In the genomic region with DNA sequence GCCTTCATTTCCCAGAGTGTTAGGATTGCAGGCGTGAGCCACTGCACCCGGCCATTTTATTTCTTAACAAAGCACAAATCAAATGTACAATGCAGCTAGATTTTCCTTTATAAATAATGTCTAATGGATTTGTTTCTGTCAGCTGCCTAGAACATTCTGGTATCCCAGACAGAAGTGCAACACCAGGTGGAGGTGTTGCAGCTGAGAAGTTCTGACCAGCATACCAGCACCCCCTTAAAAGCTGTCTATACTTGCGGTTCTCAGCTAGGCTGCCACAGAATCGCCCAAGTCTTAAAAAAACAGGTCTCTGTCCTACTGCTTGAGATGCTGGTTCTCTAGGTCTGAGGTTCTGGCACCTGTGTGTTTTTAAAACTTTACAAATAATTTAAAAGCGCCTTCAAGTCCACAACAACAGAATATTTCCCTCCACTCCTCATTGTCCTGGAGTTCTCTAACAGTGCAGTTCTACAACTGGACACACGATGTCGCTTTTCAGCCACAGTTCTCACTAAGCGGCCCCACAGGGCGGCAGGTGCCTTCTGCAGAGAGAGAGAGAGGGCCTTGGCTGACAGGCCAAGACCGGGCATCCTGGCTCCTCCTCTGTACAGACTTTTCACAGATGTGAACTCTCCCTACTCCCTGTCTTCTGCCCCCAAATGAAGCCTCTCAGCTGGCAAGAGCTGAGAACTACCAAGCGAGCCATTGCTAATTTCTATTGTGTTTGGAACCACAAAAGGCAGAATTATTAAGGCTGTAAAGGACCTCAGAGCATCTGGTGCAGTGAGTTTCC, we compare ENCODE assay signal across 8 cellular contexts. TPM values are rescaled to one million over a fixed set of nuclear protein-coding genes. Genes with fewer than 3 reads are reported as not detected.
A peak's percentile ranks its signal among the peaks of the same experiment; 100 is the strongest.
DNase-seq lines count a peak whose midpoint lies in the region; ATAC-seq, FAIRE-seq and TF ChIP-seq lines count a peak whose summit lies in the region.

No MANE protein-coding gene starts in this region.

- H3K4me2 ChIP-seq in keratinocyte (ENCODE audit: control insufficient read depth, extremely low read depth, insufficient read depth, low read depth, low read length) = no peak overlapping the region

- dilution Hi-C loops in keratinocyte (cut with MboI; ENCODE audit: extremely low pct_ligation_motif_present, low sequenced_read_pairs) = no loop called here

- H3K36me3 Mint-ChIP-seq in central memory CD8-positive, alpha-beta T cell (ENCODE audit: insufficient read depth) = no peaks in the 10 kb centered on the region

- H3K4me3 ChIP-seq in BJ (ENCODE audit: low read depth, low read length) = no peak overlapping the region
- no peak overlapping the region for H3K4me3 ChIP-seq in HFF-Myc (replicated peaks; ENCODE audit: low read depth, low read length)
- H3K4me3 ChIP-seq in keratinocyte (ENCODE audit: control insufficient read depth in 2 of 3, extremely low read depth in 1 of 3, insufficient read depth in 2 of 3, low read depth in 1 of 3, low read length in 3 of 3) = no peak overlapping the region

- no peak overlapping the region for H3K9ac ChIP-seq in keratinocyte (ENCODE audit: control insufficient read depth, extremely low read depth, insufficient read depth, low read length)

- H3K27me3 ChIP-seq in BJ (ENCODE audit: control insufficient read depth, insufficient read depth, low read length) (peaks cover 9% of the 10 kb centered on the region), keratinocyte (ENCODE audit: control insufficient read depth, extremely low read depth, insufficient read depth, low read length) (no peaks in the 10 kb centered on the region)

- H3K4me1 ChIP-seq in keratinocyte (ENCODE audit: control insufficient read depth, extremely low read depth, insufficient read depth, low read length) = no peaks in the 10 kb centered on the region

- H3K36me3 ChIP-seq in BJ (ENCODE audit: control insufficient read depth, insufficient read depth, low read length) (no peaks in the 10 kb centered on the region), keratinocyte (ENCODE audit: control insufficient read depth in 2 of 2, extremely low read depth in 1 of 2, insufficient read depth in 2 of 2, low read length in 2 of 2) (no peaks in the 10 kb centered on the region)

- DNase-seq in BJ (ENCODE audit: low read depth) (no peak), HFF-Myc (ENCODE audit: extremely low read depth, low read depth) (peak; percentile 71), NCI-H226 (peak; percentile 66), keratinocyte (ENCODE audit: low read depth, low spot score) (no peak)
- peak; percentile 61 for DNase-seq in activated CD4-positive, CD25-positive, alpha-beta regulatory T cell treated with anti-CD3 and anti-CD28 coated beads, Interleukin-2, amount 50 U/mL, for 16 hours (ENCODE audit: low read depth, low spot score)
- DNase-seq in central memory CD8-positive, alpha-beta T cell (ENCODE audit: low spot score in 2 of 2) = peak; percentile 65 to 66
- DNase-seq in stimulated activated CD4-positive, alpha-beta T cell treated with anti-CD3 and anti-CD28 coated beads, Interleukin-2, amount 100 ng/mL, for 24 hours = peak; percentile 73 to 79

- CTCF ChIA-PET in BJ (lab: Yijun Ruan, JAX) = interaction anchor here (0.5 to 24.7 kb wide), 27 partner anchors 9 to 179 kb away, joined by 3 to 784 read pairs (median 4); a partner anchor contains a TSS

- H3K9me1 ChIP-seq in keratinocyte (ENCODE audit: control insufficient read depth, extremely low read depth, insufficient read depth, low read length) = no peaks in the 10 kb centered on the region

- peaks cover 6% of the 10 kb centered on the region for H3K4me1 Mint-ChIP-seq in central memory CD8-positive, alpha-beta T cell

- H4K20me1 ChIP-seq in keratinocyte (ENCODE audit: control insufficient read depth, extremely low read depth, insufficient read depth, low read length) = no peaks in the 10 kb centered on the region

- no peak overlapping the region for H3K4me3 Mint-ChIP-seq in central memory CD8-positive, alpha-beta T cell

- peak; percentile 78 for ATAC-seq in central memory CD8-positive, alpha-beta T cell (replicated peaks; ENCODE audit: extremely low read depth, poor library complexity, severe bottlenecking)
- no peak for ATAC-seq in GM21825 (IDR thresholded peaks at IDR 0.05; ENCODE audit: unreplicated experiment)

- FAIRE-seq in keratinocyte (lab: Jason Lieb, UNC) = peak; percentile 79

- no peaks in the 10 kb centered on the region for H3K9me3 ChIP-seq in keratinocyte (ENCODE audit: control insufficient read depth, low read depth, low read length)

- peaks cover 32% of the 10 kb centered on the region for H3K27me3 Mint-ChIP-seq in central memory CD8-positive, alpha-beta T cell

- no peaks in the 10 kb centered on the region for H3K9me3 Mint-ChIP-seq in central memory CD8-positive, alpha-beta T cell

- H3K27ac Mint-ChIP-seq in central memory CD8-positive, alpha-beta T cell (ENCODE audit: low read depth) = no peak overlapping the region

- POLR2A ChIA-PET in BJ (lab: Charles Lee) = no interaction called here

- H3K27ac ChIP-seq in keratinocyte (ENCODE audit: control insufficient read depth, insufficient read depth, low read length) = no peak overlapping the region

- no peaks in the 10 kb centered on the region for H3K79me2 ChIP-seq in keratinocyte (ENCODE audit: control insufficient read depth, insufficient read depth, low read length)

- no peak overlapping the region for H2AFZ ChIP-seq in keratinocyte (ENCODE audit: control insufficient read depth, low read length)

- TF ChIP-seq CTCF in BJ (IDR thresholded peaks at IDR 0.05; ENCODE audit: insufficient read depth, low read depth, low read length) = peak; percentile 87
- TF ChIP-seq CTCF in HFF-Myc (IDR thresholded peaks at IDR 0.05; ENCODE audit: low read depth, low read length, missing control alignments) = peak; percentile 87
- TF ChIP-seq CTCF in keratinocyte (optimal IDR thresholded peaks at IDR 0.05 in 1 of 3, IDR thresholded peaks at IDR 0.05 in 1 of 3, conservative IDR thresholded peaks at IDR 0.05 in 1 of 3; ENCODE audit: extremely low read depth in 1 of 3, insufficient read depth in 2 of 3, low read length in 3 of 3) = peak; percentile 84 to 96 (median 92)

RNA-seq across cellular contexts. Expression of a gene that starts 32.6 kb away (rescaled TPM):
- polyA plus RNA-seq in BJ (2011; rRNA removed) (not detected in 2 replicates), keratinocyte (0.05 to 0.10 TPM (median 0.08 TPM) in 3 replicates)
- polyA minus RNA-seq in BJ (2011; rRNA and poly(A)+ RNA removed) = 0.09 TPM in 1 of 2 replicates, not detected in the other
- 0.31 TPM for polyA plus RNA-seq in keratinocyte (2011; ENCODE audit: low read depth)
- 0.02 and 0.04 TPM in 2 replicates for polyA plus RNA-seq in keratinocyte (2011; cell fraction: cytosol; rRNA removed)
- 0.04 and 0.09 TPM in 2 replicates for polyA plus RNA-seq in keratinocyte (2011; cell fraction: nucleus; rRNA removed)
- polyA plus RNA-seq in keratinocyte (2012; ENCODE audit: low replicate concordance) = 0.11 and 0.28 TPM in 2 replicates
- polyA minus RNA-seq in keratinocyte = not detected in 3 replicates
- polyA minus RNA-seq in keratinocyte (2011; cell fraction: cytosol; rRNA and poly(A)+ RNA removed) = not detected
- not detected in 2 replicates for polyA minus RNA-seq in keratinocyte (2011; cell fraction: nucleus; rRNA and poly(A)+ RNA removed)

Comparison
In these comparisons a context has a peak if more than half of its experiments do, and no peak if none do; other contexts are left out.
1. DNase-seq: peak in HFF-Myc (single experiment), NCI-H226 (single experiment), activated CD4-positive, CD25-positive, alpha-beta regulatory T cell treated with anti-CD3 and anti-CD28 coated beads, Interleukin-2, amount 50 U/mL, for 16 hours (single experiment), central memory CD8-positive, alpha-beta T cell (2 of 2) and stimulated activated CD4-positive, alpha-beta T cell treated with anti-CD3 and anti-CD28 coated beads, Interleukin-2, amount 100 ng/mL, for 24 hours (2 of 2); none in BJ (single experiment) and keratinocyte (single experiment).
2. Peak in every context shown above with its lines, with median percentiles within 50 percentile points of each other: CTCF ChIP-seq.